32 cellular contexts compared by ENCODE assay signal in genomic region chr1:155285063-155285462, GRCh38. TPM values are rescaled to one million over a fixed set of nuclear protein-coding genes. Genes with fewer than 3 reads are reported as not detected.
"Had no signal": no experiment of that assay in that cellular context is flagged by ENCODE, and none has a peak within 500 bp of the region (broad histone marks: within the 10 kb centered on the region; RNA-seq: fewer than 3 reads in every experiment).

No MANE protein-coding gene starts in this region.

- H3K9me3 Mint-ChIP-seq: effector memory CD8-positive, alpha-beta T cell; immature natural killer cell; natural killer cell; neural progenitor cell; stimulated activated effector memory CD8-positive, alpha-beta T cell treated with anti-CD3 and anti-CD28 coated beads, Interleukin-12 subunit alpha, Interleukin-12 subunit beta, amount 100 ng/mL, for 72 hours had no signal

- H3K36me3 Mint-ChIP-seq: immature natural killer cell; natural killer cell; stimulated activated effector memory CD8-positive, alpha-beta T cell treated with anti-CD3 and anti-CD28 coated beads, Interleukin-12 subunit alpha, Interleukin-12 subunit beta, amount 100 ng/mL, for 72 hours had no signal

- ATAC-seq: effector memory CD8-positive, alpha-beta T cell; esophagus mucosa; gastrocnemius medialis; heart right ventricle; left ventricle myocardium superior; lower lobe of right lung; natural killer cell had no signal

- H3K4me3 Mint-ChIP-seq: effector memory CD8-positive, alpha-beta T cell; natural killer cell; neural progenitor cell; stimulated activated effector memory CD8-positive, alpha-beta T cell treated with anti-CD3 and anti-CD28 coated beads, Interleukin-12 subunit alpha, Interleukin-12 subunit beta, amount 100 ng/mL, for 72 hours had no signal

- DNase-seq: cortex of kidney; effector memory CD8-positive, alpha-beta T cell; foreskin fibroblast; gastrocnemius medialis; heart right ventricle; hippocampal formation; immature natural killer cell; islet precursor cell; kidney glomerular epithelial cell; left ventricle myocardium superior; lower lobe of right lung; natural killer cell; nucleus accumbens; sigmoid colon; stimulated activated CD4-positive, alpha-beta T cell treated with anti-CD3 and anti-CD28 coated beads, Interleukin-2, amount 100 ng/mL, for 24 hours; stimulated activated CD4-positive, alpha-beta T cell treated with anti-CD3 and anti-CD28 coated beads, Interleukin-4, amount 100 ng/mL, for 24 hours; stimulated activated naive CD4-positive, alpha-beta T cell treated with Interleukin-2 at 50 U/mL for 16 hours; stomach; thyroid gland; trophoblast cell had no signal

- H3K27ac Mint-ChIP-seq: effector memory CD8-positive, alpha-beta T cell; immature natural killer cell; natural killer cell; neural progenitor cell; stimulated activated effector memory CD8-positive, alpha-beta T cell treated with anti-CD3 and anti-CD28 coated beads, Interleukin-12 subunit alpha, Interleukin-12 subunit beta, amount 100 ng/mL, for 72 hours had no signal

- H3K4me1 Mint-ChIP-seq: immature natural killer cell; natural killer cell; neural progenitor cell; stimulated activated effector memory CD8-positive, alpha-beta T cell treated with anti-CD3 and anti-CD28 coated beads, Interleukin-12 subunit alpha, Interleukin-12 subunit beta, amount 100 ng/mL, for 72 hours had no signal

RNA-seq across cellular contexts. Expression of gene PKLR, which starts 16.2 kb away (rescaled TPM):
- total RNA-seq: dermis microvascular lymphatic vessel endothelial cell, gastrocnemius medialis, left ventricle myocardium superior, lower lobe of right lung, mononuclear cell, osteocyte, prostate gland, right atrium auricular region, sigmoid colon, skeletal muscle tissue, subcutaneous adipose tissue, thyroid gland, ureter, vagina had no signal
